Comparison of ENCODE assay signal across 23 cellular contexts in the genomic region with DNA sequence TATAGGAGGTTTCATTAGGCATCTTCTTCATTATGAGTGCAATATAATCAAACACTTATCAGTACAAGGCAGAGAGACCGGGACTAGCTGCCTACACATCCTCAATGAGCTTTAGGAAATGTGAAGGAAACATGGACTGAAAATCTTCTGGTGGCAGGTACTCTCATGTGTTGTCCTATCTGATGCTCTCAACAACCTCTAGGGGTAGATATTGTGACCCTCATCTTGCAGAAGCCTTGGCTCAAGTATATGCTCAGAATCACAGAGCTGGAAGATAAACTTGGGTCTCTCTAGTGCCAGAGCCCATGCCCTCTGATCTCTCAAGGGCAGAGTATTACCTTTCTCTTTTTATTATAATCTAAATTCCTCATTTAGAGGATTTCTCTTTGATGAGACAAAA.
"Had no signal": no experiment of that assay in that cellular context is flagged by ENCODE, and none has a peak within 500 bp of the region (broad histone marks: within the 10 kb centered on the region; RNA-seq: fewer than 3 reads in every experiment).

No MANE protein-coding gene starts in this region.

- H3K27ac Mint-ChIP-seq: activated B cell treated with CpG ODN at 0.5 μM for 24 hours; activated CD8-positive, alpha-beta T cell treated with anti-CD3 and anti-CD28 coated beads for 36 hours; activated naive CD4-positive, alpha-beta T cell treated with anti-CD3 and anti-CD28 coated beads for 36 hours; activated T-cell treated with anti-CD3 and anti-CD28 coated beads, Interleukin-2, amount 50 U/mL, for 24 hours had no signal

- H3K9me3 ChIP-seq: colonic mucosa, tibial nerve, uterus had no signal

- H3K27me3 ChIP-seq: brain microvascular endothelial cell, colonic mucosa, tibial nerve, uterus had no signal

- H3K4me3 ChIP-seq: colonic mucosa, tibial nerve, uterus had no signal

- H3K9me3 Mint-ChIP-seq: activated B cell treated with CpG ODN at 0.5 μM for 24 hours; activated CD8-positive, alpha-beta T cell treated with anti-CD3 and anti-CD28 coated beads for 36 hours; activated naive CD4-positive, alpha-beta T cell treated with anti-CD3 and anti-CD28 coated beads for 36 hours; activated T-cell treated with anti-CD3 and anti-CD28 coated beads, Interleukin-2, amount 50 U/mL, for 24 hours had no signal

- ATAC-seq: activated CD8-positive, alpha-beta T cell treated with anti-CD3 and anti-CD28 coated beads for 36 hours; left ventricle myocardium superior; stimulated activated naive CD8-positive, alpha-beta T cell treated with anti-CD3 and anti-CD28 coated beads, Interleukin-15, Interleukin-2, amounts not matched to agents 100 U/mL and 50 U/mL, for 24 hours had no signal

- H3K27ac ChIP-seq: brain microvascular endothelial cell, colonic mucosa, tibial nerve, uterus had no signal

- H3K27me3 Mint-ChIP-seq: activated B cell treated with CpG ODN at 0.5 μM for 24 hours; activated CD8-positive, alpha-beta T cell treated with anti-CD3 and anti-CD28 coated beads for 36 hours; activated T-cell treated with anti-CD3 and anti-CD28 coated beads, Interleukin-2, amount 50 U/mL, for 24 hours had no signal

- H3K4me3 Mint-ChIP-seq: activated B cell treated with CpG ODN at 0.5 μM for 24 hours; activated CD8-positive, alpha-beta T cell treated with anti-CD3 and anti-CD28 coated beads for 36 hours; activated naive CD4-positive, alpha-beta T cell treated with anti-CD3 and anti-CD28 coated beads for 36 hours; activated T-cell treated with anti-CD3 and anti-CD28 coated beads, Interleukin-2, amount 50 U/mL, for 24 hours had no signal

- H3K36me3 ChIP-seq: brain microvascular endothelial cell, colonic mucosa, uterus had no signal

- H3K4me1 ChIP-seq: colonic mucosa, tibial nerve, uterus had no signal

- DNase-seq: activated B cell treated with CpG ODN at 0.5 μM for 24 hours; activated CD4-positive, alpha-beta T cell treated with anti-CD3 and anti-CD28 coated beads for 4 hours; activated CD8-positive, alpha-beta T cell treated with anti-CD3 and anti-CD28 coated beads for 36 hours; activated naive CD4-positive, alpha-beta T cell treated with anti-CD3 and anti-CD28 coated beads for 36 hours; activated T-cell treated with anti-CD3 and anti-CD28 coated beads, Interleukin-2, amount 50 U/mL, for 24 hours; aorta; brain microvascular endothelial cell; central memory CD4-positive, alpha-beta T cell; colonic mucosa; erythroblast; foreskin melanocyte; glutamatergic neuron; hippocampal formation; left ventricle myocardium superior; retina; stimulated activated CD4-positive, alpha-beta T cell treated with anti-CD3 and anti-CD28 coated beads, Interleukin-12 subunit alpha, Interleukin-12 subunit beta, amount 100 ng/mL, for 4 hours; stimulated activated CD4-positive, alpha-beta T cell treated with anti-CD3 and anti-CD28 coated beads, Interleukin-1b, Interleukin-23, amount 100 ng/mL, for 48 hours; stimulated activated naive CD8-positive, alpha-beta T cell treated with anti-CD3 and anti-CD28 coated beads, Interleukin-15, Interleukin-2, amounts not matched to agents 100 U/mL and 50 U/mL, for 24 hours; substantia nigra; T-helper 1 cell; T1000; uterus had no signal
